ENCODE assay signal across 1 cellular context in the genomic region with DNA sequence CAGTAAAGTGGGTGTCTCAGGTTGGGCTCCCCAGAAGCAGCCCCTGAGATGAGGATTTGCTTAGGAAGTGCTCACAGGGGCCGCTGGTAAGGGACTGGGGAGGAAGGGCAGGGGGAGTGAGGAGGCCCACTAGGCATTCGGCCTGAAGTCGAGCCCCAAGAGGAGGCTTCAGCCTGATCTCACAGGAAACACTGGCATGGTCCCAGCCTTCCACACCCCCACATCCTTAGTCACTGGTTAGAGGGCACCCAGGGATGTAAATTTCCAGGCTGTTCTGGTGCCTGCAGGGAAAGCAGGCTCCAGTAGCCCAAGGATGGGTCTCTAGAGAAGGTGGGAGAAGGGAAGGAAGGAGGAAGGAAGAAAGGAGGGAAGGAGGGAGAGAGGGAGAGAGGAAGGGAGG.
TF ChIP-seq lines count a peak whose summit lies in the region.

No MANE protein-coding gene starts in this region.

TF ChIP-seq in IMR-90, 13 proteins besides CTCF, POLR2A, EP300 and RAD21:
- no peak for TF ChIP-seq MAFK (IDR thresholded peaks at IDR 0.05; ENCODE audit: low read depth, low read length)
- no peak for TF ChIP-seq USF2 (IDR thresholded peaks at IDR 0.05; ENCODE audit: low read depth, low read length)
- no peak for TF ChIP-seq RFX5 (IDR thresholded peaks at IDR 0.05; ENCODE audit: low read depth, low read length)
- no peak for TF ChIP-seq NFE2L2 (IDR thresholded peaks at IDR 0.05; ENCODE audit: low read depth, low read length)
- TF ChIP-seq CEBPB (IDR thresholded peaks at IDR 0.05; ENCODE audit: low read depth, low read length) = no peak
- no peak for TF ChIP-seq SMC3 (IDR thresholded peaks at IDR 0.05; ENCODE audit: low read depth, low read length)
- TF ChIP-seq MAZ (IDR thresholded peaks at IDR 0.05; ENCODE audit: borderline replicate concordance, low read depth, low read length) = no peak
- no peak for TF ChIP-seq MXI1 (IDR thresholded peaks at IDR 0.05; ENCODE audit: borderline replicate concordance, low read depth, low read length)
- TF ChIP-seq CHD1 (IDR thresholded peaks at IDR 0.05; ENCODE audit: low read depth, low read length) = no peak
- no peak for TF ChIP-seq RCOR1 (IDR thresholded peaks at IDR 0.05; ENCODE audit: insufficient replicate concordance, low read length)
- TF ChIP-seq, protein P1, sequence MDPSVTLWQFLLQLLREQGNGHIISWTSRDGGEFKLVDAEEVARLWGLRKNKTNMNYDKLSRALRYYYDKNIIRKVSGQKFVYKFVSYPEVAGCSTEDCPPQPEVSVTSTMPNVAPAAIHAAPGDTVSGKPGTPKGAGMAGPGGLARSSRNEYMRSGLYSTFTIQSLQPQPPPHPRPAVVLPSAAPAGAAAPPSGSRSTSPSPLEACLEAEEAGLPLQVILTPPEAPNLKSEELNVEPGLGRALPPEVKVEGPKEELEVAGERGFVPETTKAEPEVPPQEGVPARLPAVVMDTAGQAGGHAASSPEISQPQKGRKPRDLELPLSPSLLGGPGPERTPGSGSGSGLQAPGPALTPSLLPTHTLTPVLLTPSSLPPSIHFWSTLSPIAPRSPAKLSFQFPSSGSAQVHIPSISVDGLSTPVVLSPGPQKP (IDR thresholded peaks at IDR 0.05; ENCODE audit: borderline replicate concordance, low read depth, low read length) = no peak
- no peak for TF ChIP-seq BHLHE40 (IDR thresholded peaks at IDR 0.05; ENCODE audit: low read depth, low read length)
